Comparison of ENCODE assay signal across 18 cellular contexts in the genomic region with DNA sequence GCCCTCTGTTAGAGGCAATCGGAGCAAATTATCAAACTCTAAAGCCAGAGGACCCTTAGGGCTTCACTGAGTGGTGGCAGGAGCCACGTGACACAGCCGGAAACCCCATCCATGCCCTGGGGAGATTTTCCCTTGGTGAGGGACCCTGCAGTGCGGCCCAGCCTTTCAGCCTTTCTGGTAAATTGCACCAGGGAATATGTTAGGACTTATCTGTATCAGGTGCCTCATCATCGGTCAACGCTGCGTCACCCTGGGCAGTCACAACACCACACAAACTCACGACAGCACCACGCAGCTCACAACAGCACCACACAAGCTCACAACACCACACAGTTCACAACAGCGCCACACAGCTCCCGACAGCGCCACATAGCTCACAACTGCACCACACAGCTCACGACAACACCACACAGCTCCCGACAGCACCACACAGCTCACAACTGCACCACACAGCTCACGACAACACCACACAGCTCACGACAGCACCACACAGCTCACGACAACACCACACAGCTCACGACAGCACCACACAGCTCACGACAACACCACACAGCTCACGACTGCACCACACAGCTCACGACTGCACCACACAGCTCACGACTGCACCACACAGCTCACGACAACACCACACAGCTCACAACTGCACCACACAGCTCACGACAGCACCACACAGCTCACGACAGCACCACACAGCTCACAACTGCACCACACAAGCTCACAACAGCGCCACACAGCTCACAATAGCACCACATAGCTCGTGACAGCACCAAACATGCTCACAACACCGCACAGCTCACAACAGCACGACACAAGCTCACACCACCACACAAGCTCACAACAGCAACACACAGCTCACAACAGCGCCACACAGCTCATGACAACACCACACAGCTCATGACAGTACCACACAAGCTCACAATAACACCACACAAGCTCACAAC.
DNase-seq lines count a peak whose midpoint lies in the region; ATAC-seq and TF ChIP-seq lines count a peak whose summit lies in the region.
"Had no signal": no experiment of that assay in that cellular context is flagged by ENCODE, and none has a peak within 500 bp of the region (broad histone marks: within the 10 kb centered on the region; RNA-seq: fewer than 3 reads in every experiment).

No MANE protein-coding gene starts in this region.

- intact Hi-C loops in tibial artery (cut with DNase I; ENCODE audit: low total_unique reads): no loop called here
- intact Hi-C loops in activated CD4-positive, alpha-beta T cell treated with anti-CD3 and anti-CD28 coated beads, Interleukin-2, amount 10 ng/mL, durations not matched to agents 24 days and 14 days (cut with micrococcal nuclease): no loop called here

- H3K27me3 Mint-ChIP-seq in activated naive CD4-positive, alpha-beta T cell treated with anti-CD3 and anti-CD28 coated beads, Interleukin-2, amount 10 ng/mL, durations not matched to agents 7 days and 5 days: peaks cover 22% of the 10 kb centered on the region
- H3K27me3 Mint-ChIP-seq in chondrocyte (ENCODE audit: low read depth): peaks cover 22% of the 10 kb centered on the region
- H3K27me3 Mint-ChIP-seq in natural killer cell treated with Interleukin-12 subunit alpha and Interleukin-12 subunit beta and Interleukin-15 and Interleukin-18, amount 100 ng/mL, for 72 hours: peaks cover 0 to 12% of the 10 kb centered on the region in 2 donors
- H3K27me3 Mint-ChIP-seq in activated CD4-positive, alpha-beta T cell treated with anti-CD3 and anti-CD28 coated beads, Interleukin-2, amount 10 ng/mL, durations not matched to agents 24 days and 14 days: peaks cover 4% of the 10 kb centered on the region
- H3K27me3 Mint-ChIP-seq: activated naive CD4-positive, alpha-beta T cell treated with anti-CD3 and anti-CD28 coated beads, Interleukin-2, amount 50 U/mL, for 24 hours had no signal

- CTCF ChIA-PET in activated naive CD4-positive, alpha-beta T cell treated with anti-CD3 and anti-CD28 coated beads, Interleukin-2, amount 10 ng/mL, durations not matched to agents 7 days and 5 days (lab: Charles Lee): no interaction called here

- peak; percentile 1 for DNase-seq in activated naive CD4-positive, alpha-beta T cell treated with anti-CD3 and anti-CD28 coated beads, Interleukin-2, amount 10 ng/mL, durations not matched to agents 7 days and 5 days
- no peak for DNase-seq in activated naive CD4-positive, alpha-beta T cell treated with Interleukin-2 at 50 U/mL for 16 hours
- DNase-seq in chondrocyte (ENCODE audit: low spot score) (peak; percentile 49), tibial artery (peak; percentile 12 to 28), NCI-H748 (lab: John Stamatoyannopoulos, UW; ENCODE audit: unreplicated experiment) (no peak)
- DNase-seq in natural killer cell treated with Interleukin-12 subunit alpha and Interleukin-12 subunit beta and Interleukin-15 and Interleukin-18, amount 100 ng/mL, for 72 hours (ENCODE audit: low spot score): peak; percentile 55
- DNase-seq in activated CD4-positive, alpha-beta T cell treated with anti-CD3 and anti-CD28 coated beads, Interleukin-2, amount 10 ng/mL, durations not matched to agents 24 days and 14 days: no peak
- DNase-seq: activated CD4-positive, alpha-beta T cell treated with anti-CD3 and anti-CD28 coated beads for 4 hours; C1 segment of cervical spinal cord; MV-4-11; NCI-H1930; stimulated activated CD4-positive, alpha-beta T cell treated with anti-CD3 and anti-CD28 coated beads, Interleukin-2, amount 100 ng/mL, for 24 hours; SW 1271 had no signal

- TF ChIP-seq CTCF in chondrocyte (IDR thresholded peaks at IDR 0.05) (no peak), tibial artery (IDR thresholded peaks at IDR 0.05) (no peak)

- H3K9me3 ChIP-seq in tibial artery: no peaks in the 10 kb centered on the region
- H3K9me3 ChIP-seq: ascending aorta, pancreas had no signal

- H3K4me1 Mint-ChIP-seq in activated naive CD4-positive, alpha-beta T cell treated with anti-CD3 and anti-CD28 coated beads, Interleukin-2, amount 10 ng/mL, durations not matched to agents 7 days and 5 days: peaks cover 38% of the 10 kb centered on the region
- H3K4me1 Mint-ChIP-seq in chondrocyte (ENCODE audit: low read depth): peaks cover 7% of the 10 kb centered on the region
- peaks cover 27 to 32% of the 10 kb centered on the region in 2 donors for H3K4me1 Mint-ChIP-seq in natural killer cell treated with Interleukin-12 subunit alpha and Interleukin-12 subunit beta and Interleukin-15 and Interleukin-18, amount 100 ng/mL, for 72 hours (ENCODE audit: low read depth in 2 of 2)
- peaks cover 26% of the 10 kb centered on the region for H3K4me1 Mint-ChIP-seq in activated CD4-positive, alpha-beta T cell treated with anti-CD3 and anti-CD28 coated beads, Interleukin-2, amount 10 ng/mL, durations not matched to agents 24 days and 14 days

- no peak overlapping the region for H3K4me3 Mint-ChIP-seq in activated naive CD4-positive, alpha-beta T cell treated with anti-CD3 and anti-CD28 coated beads, Interleukin-2, amount 10 ng/mL, durations not matched to agents 7 days and 5 days
- no peak overlapping the region for H3K4me3 Mint-ChIP-seq in chondrocyte (ENCODE audit: unreplicated experiment)
- no peak overlapping the region for H3K4me3 Mint-ChIP-seq in natural killer cell treated with Interleukin-12 subunit alpha and Interleukin-12 subunit beta and Interleukin-15 and Interleukin-18, amount 100 ng/mL, for 72 hours
- H3K4me3 Mint-ChIP-seq in activated CD4-positive, alpha-beta T cell treated with anti-CD3 and anti-CD28 coated beads, Interleukin-2, amount 10 ng/mL, durations not matched to agents 24 days and 14 days: no peak overlapping the region
- H3K4me3 Mint-ChIP-seq: activated naive CD4-positive, alpha-beta T cell treated with anti-CD3 and anti-CD28 coated beads, Interleukin-2, amount 50 U/mL, for 24 hours had no signal

- no peak overlapping the region for H3K27ac ChIP-seq in tibial artery
- H3K27ac ChIP-seq: ascending aorta, pancreas had no signal

- peaks cover 0 to 2% of the 10 kb centered on the region in 2 donors for H3K27me3 ChIP-seq in tibial artery
- H3K27me3 ChIP-seq: ascending aorta, pancreas had no signal

- H3K36me3 ChIP-seq in tibial artery: no peaks in the 10 kb centered on the region
- H3K36me3 ChIP-seq: ascending aorta, pancreas had no signal

- H3K4me3 ChIP-seq in tibial artery: no peak overlapping the region
- H3K4me3 ChIP-seq: ascending aorta, lung, pancreas had no signal

- H3K36me3 Mint-ChIP-seq in activated naive CD4-positive, alpha-beta T cell treated with anti-CD3 and anti-CD28 coated beads, Interleukin-2, amount 10 ng/mL, durations not matched to agents 7 days and 5 days: peaks cover 5% of the 10 kb centered on the region
- H3K36me3 Mint-ChIP-seq in chondrocyte (ENCODE audit: low read depth): no peaks in the 10 kb centered on the region
- H3K36me3 Mint-ChIP-seq in natural killer cell treated with Interleukin-12 subunit alpha and Interleukin-12 subunit beta and Interleukin-15 and Interleukin-18, amount 100 ng/mL, for 72 hours: no peaks in the 10 kb centered on the region
- no peaks in the 10 kb centered on the region for H3K36me3 Mint-ChIP-seq in activated CD4-positive, alpha-beta T cell treated with anti-CD3 and anti-CD28 coated beads, Interleukin-2, amount 10 ng/mL, durations not matched to agents 24 days and 14 days (ENCODE audit: low read depth)
- H3K36me3 Mint-ChIP-seq: activated naive CD4-positive, alpha-beta T cell treated with anti-CD3 and anti-CD28 coated beads, Interleukin-2, amount 50 U/mL, for 24 hours had no signal

- peaks cover 0 to 7% (median 3%) of the 10 kb centered on the region in 4 donors for H3K4me1 ChIP-seq in tibial artery
- H3K4me1 ChIP-seq: pancreas had no signal

- no peak overlapping the region for H3K27ac Mint-ChIP-seq in activated naive CD4-positive, alpha-beta T cell treated with anti-CD3 and anti-CD28 coated beads, Interleukin-2, amount 10 ng/mL, durations not matched to agents 7 days and 5 days
- no peak overlapping the region for H3K27ac Mint-ChIP-seq in chondrocyte (ENCODE audit: unreplicated experiment)
- H3K27ac Mint-ChIP-seq in natural killer cell treated with Interleukin-12 subunit alpha and Interleukin-12 subunit beta and Interleukin-15 and Interleukin-18, amount 100 ng/mL, for 72 hours: no peak overlapping the region
- H3K27ac Mint-ChIP-seq in activated CD4-positive, alpha-beta T cell treated with anti-CD3 and anti-CD28 coated beads, Interleukin-2, amount 10 ng/mL, durations not matched to agents 24 days and 14 days: no peak overlapping the region
- H3K27ac Mint-ChIP-seq: activated naive CD4-positive, alpha-beta T cell treated with anti-CD3 and anti-CD28 coated beads, Interleukin-2, amount 50 U/mL, for 24 hours had no signal

- no peaks in the 10 kb centered on the region for H3K9me3 Mint-ChIP-seq in activated naive CD4-positive, alpha-beta T cell treated with anti-CD3 and anti-CD28 coated beads, Interleukin-2, amount 10 ng/mL, durations not matched to agents 7 days and 5 days
- H3K9me3 Mint-ChIP-seq in chondrocyte (ENCODE audit: low read depth): no peaks in the 10 kb centered on the region
- H3K9me3 Mint-ChIP-seq in natural killer cell treated with Interleukin-12 subunit alpha and Interleukin-12 subunit beta and Interleukin-15 and Interleukin-18, amount 100 ng/mL, for 72 hours: no peaks in the 10 kb centered on the region
- H3K9me3 Mint-ChIP-seq in activated CD4-positive, alpha-beta T cell treated with anti-CD3 and anti-CD28 coated beads, Interleukin-2, amount 10 ng/mL, durations not matched to agents 24 days and 14 days: no peaks in the 10 kb centered on the region
- H3K9me3 Mint-ChIP-seq: activated naive CD4-positive, alpha-beta T cell treated with anti-CD3 and anti-CD28 coated beads, Interleukin-2, amount 50 U/mL, for 24 hours had no signal

- no peak for ATAC-seq in natural killer cell treated with Interleukin-12 subunit alpha and Interleukin-12 subunit beta and Interleukin-15 and Interleukin-18, amount 100 ng/mL, for 72 hours
- ATAC-seq in GM18907 (IDR thresholded peaks at IDR 0.05; ENCODE audit: unreplicated experiment): no peak
- ATAC-seq: pancreas had no signal

Comparison
In these comparisons a context has a peak if more than half of its experiments do, and no peak if none do; other contexts are left out.
1. DNase-seq: peak in activated naive CD4-positive, alpha-beta T cell treated with anti-CD3 and anti-CD28 coated beads, Interleukin-2, amount 10 ng/mL, durations not matched to agents 7 days and 5 days (single experiment), chondrocyte (single experiment), natural killer cell treated with Interleukin-12 subunit alpha and Interleukin-12 subunit beta and Interleukin-15 and Interleukin-18, amount 100 ng/mL, for 72 hours (single experiment) and tibial artery (2 of 2); none in activated naive CD4-positive, alpha-beta T cell treated with Interleukin-2 at 50 U/mL for 16 hours (single experiment), NCI-H748 (single experiment) and activated CD4-positive, alpha-beta T cell treated with anti-CD3 and anti-CD28 coated beads, Interleukin-2, amount 10 ng/mL, durations not matched to agents 24 days and 14 days (single experiment).